ENCODE assay signal across 8 cellular contexts in the genomic region with DNA sequence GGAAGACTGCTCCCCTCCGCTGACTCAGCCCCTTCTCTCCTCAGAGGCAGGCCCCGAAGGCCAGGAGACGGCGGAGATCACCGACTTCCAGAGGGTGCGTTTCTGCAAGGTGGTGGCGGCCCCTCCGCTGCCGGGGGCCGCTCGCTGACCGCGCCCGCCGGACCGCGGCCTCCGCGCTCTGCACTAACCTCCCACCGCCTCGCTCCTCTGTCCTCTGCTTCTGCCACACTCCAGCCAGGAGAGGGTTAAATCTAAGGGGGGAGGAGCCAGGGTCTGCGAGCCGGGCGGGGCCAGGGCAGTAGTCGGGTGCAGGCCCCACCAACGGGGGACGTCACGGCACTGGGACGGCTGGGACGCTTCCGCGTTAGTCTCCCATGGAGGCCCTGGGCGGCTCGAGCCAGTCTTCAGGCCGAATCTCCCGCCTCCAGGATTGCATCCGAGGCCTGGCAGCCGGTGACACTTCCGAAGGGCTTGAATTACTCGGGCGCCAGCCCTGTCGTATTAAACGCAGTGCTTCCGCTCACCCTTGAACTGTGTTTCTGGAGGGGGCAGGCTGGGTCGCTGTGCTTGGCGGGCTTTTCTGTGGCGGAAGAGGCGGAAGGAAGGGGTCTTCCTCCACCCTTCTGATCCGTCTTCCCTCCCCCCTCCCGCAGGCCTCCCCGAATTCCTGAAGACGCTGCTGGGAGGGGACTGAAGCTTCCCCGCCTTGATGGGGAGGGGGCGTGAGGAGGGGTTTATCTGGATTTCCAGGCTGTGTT. TPM values are rescaled to one million over a fixed set of nuclear protein-coding genes. Genes with fewer than 3 reads are reported as not detected.
DNase-seq lines count a peak whose midpoint lies in the region; ATAC-seq and TF ChIP-seq lines count a peak whose summit lies in the region.

No MANE protein-coding gene starts in this region.

- TF ChIP-seq POLR2A in GM10847 (IDR thresholded peaks at IDR 0.05; ENCODE audit: extremely low read depth, insufficient read length) (peak; percentile 82), prostate gland (IDR thresholded peaks at IDR 0.05) (peak; percentile 96)

- peaks cover 8% of the 10 kb centered on the region for H3K36me3 Mint-ChIP-seq in T-cell

- H3K27me3 Mint-ChIP-seq in T-cell = no peaks in the 10 kb centered on the region

- WGBS in prostate gland = 0% methylated on average over 53 of the region's 54 CpGs

- peak overlapping the region; percentile 95 to 97 (median 96) for H3K4me3 Mint-ChIP-seq in T-cell

- H3K27ac ChIP-seq in left ventricle myocardium inferior (replicated peaks) (peak overlapping the region; percentile 98), prostate gland (peak overlapping the region; percentile 97 to 98)

- H3K4me1 ChIP-seq in left ventricle myocardium inferior = peaks cover 57% of the 10 kb centered on the region
- H3K4me1 ChIP-seq in prostate gland (replicated peaks) = peaks cover 5% of the 10 kb centered on the region

- H3K4me3 ChIP-seq in left ventricle myocardium inferior (peak overlapping the region; percentile 82), prostate gland (peak overlapping the region; percentile 58 to 65)

- peaks cover 18 to 19% (median 18%) of the 10 kb centered on the region in 3 donors for H3K4me1 Mint-ChIP-seq in T-cell

- no peaks in the 10 kb centered on the region for H3K9me3 Mint-ChIP-seq in T-cell

- no peak for TF ChIP-seq CTCF in left ventricle myocardium inferior (IDR thresholded peaks at IDR 0.05; ENCODE audit: borderline replicate concordance)
- no peak for TF ChIP-seq CTCF in prostate gland (IDR thresholded peaks at IDR 0.05)

- peak; percentile 56 for ATAC-seq in HG02610 (IDR thresholded peaks at IDR 0.05; ENCODE audit: unreplicated experiment)
- ATAC-seq in T-cell (replicated peaks in 1 of 4) = peak; percentile 68 to 71 (median 69)

- H3K36me3 ChIP-seq in left ventricle myocardium inferior (peaks cover 30% of the 10 kb centered on the region), prostate gland (peaks cover 0 to 14% of the 10 kb centered on the region in 2 donors)

- DNase-seq in NCI-H1105 treated with DMSO at 0.1 percent for 48 hours (lab: John Stamatoyannopoulos, UW) (peak; percentile 84), T-cell (peak; percentile 76 to 91 (median 85)), amniotic epithelial cell (ENCODE audit: low read depth) (peak; percentile 91), left ventricle myocardium inferior (peak; percentile 92), prostate gland (ENCODE audit: low spot score) (peak; percentile 93), ureter (ENCODE audit: low spot score) (peak; percentile 95)

- peak overlapping the region; percentile 97 to 98 for H3K27ac Mint-ChIP-seq in T-cell

- POLR2A ChIA-PET in T-cell (lab: Charles Lee) = interaction anchor here in 1 of 2 donors (0.6 kb wide), 2 partner anchors 313 to 427 kb away, joined by 5 to 9 read pairs; no protein-coding TSS in a partner anchor

- CTCF ChIA-PET in T-cell (lab: Charles Lee) = interaction anchor here in 1 of 2 donors (0.6 to 2.0 kb wide), 6 partner anchors 17 to 515 kb away, joined by 3 to 12 read pairs (median 4); a partner anchor contains a TSS

- H3K27me3 ChIP-seq in left ventricle myocardium inferior (ENCODE audit: low read depth) (no peaks in the 10 kb centered on the region), prostate gland (replicated peaks; ENCODE audit: insufficient read depth) (no peaks in the 10 kb centered on the region)

- intact Hi-C loops in left ventricle myocardium inferior (cut with micrococcal nuclease) = no loop called here
- intact Hi-C loops in prostate gland (cut with DNase I) = no loop called here

- H3K9me3 ChIP-seq in left ventricle myocardium inferior (replicated peaks) (no peaks in the 10 kb centered on the region), prostate gland (no peaks in the 10 kb centered on the region)

RNA-seq across cellular contexts. Expression of a gene that starts 1.2 kb away (rescaled TPM):
- total RNA-seq in T-cell = 10 to 100 TPM; 11.3 to 19.2 (median 15.6) TPM
- total RNA-seq in left ventricle myocardium inferior = 12.2 TPM
- total RNA-seq in prostate gland = 10 to 100 TPM; 11.4 to 30.2 TPM
- 22.2 TPM for total RNA-seq in ureter

RNA-seq across cellular contexts. Expression of a gene that starts 17.2 kb away (rescaled TPM):
- total RNA-seq in T-cell (10 to 100 TPM; 40.4 to 57.2 (median 49.7) TPM), left ventricle myocardium inferior (21.6 TPM), prostate gland (10 to 100 TPM; 27.9 to 48.7 TPM), ureter (37.2 TPM)

RNA-seq across cellular contexts. Expression of a gene that starts 36.2 kb away (rescaled TPM):
- total RNA-seq in T-cell (1 to 10 TPM; 1.8 to 2.4 (median 2.2) TPM), left ventricle myocardium inferior (3.9 TPM), prostate gland (1 to 10 TPM; 1.6 to 4.6 TPM), ureter (5.1 TPM)

RNA-seq across cellular contexts. Expression of a gene that starts 42.5 kb away (rescaled TPM):
- total RNA-seq in T-cell (10 to 100 TPM; 20.0 to 48.6 (median 39.2) TPM), left ventricle myocardium inferior (3.9 TPM), prostate gland (10 to 100 TPM; 11.1 to 12.8 TPM), ureter (9.9 TPM)

RNA-seq across cellular contexts. Expression of a gene that starts 58.5 kb away (rescaled TPM):
- total RNA-seq in T-cell (1 to 10 TPM in 2 of 5 donors, under 1 TPM in 3; 0.40 to 1.5 (median 0.79) TPM), left ventricle myocardium inferior (0.38 TPM), prostate gland (1 to 10 TPM in 1 of 2 donors, not detected in 1; 1.9 TPM), ureter (2.1 TPM)

Comparison
In these comparisons a context has a peak if more than half of its experiments do, and no peak if none do; other contexts are left out.
1. Peak in every context shown above with its lines: DNase-seq, ATAC-seq, H3K4me3 ChIP-seq and H3K27ac ChIP-seq.